20 cellular contexts compared by ENCODE assay signal in the genomic region with DNA sequence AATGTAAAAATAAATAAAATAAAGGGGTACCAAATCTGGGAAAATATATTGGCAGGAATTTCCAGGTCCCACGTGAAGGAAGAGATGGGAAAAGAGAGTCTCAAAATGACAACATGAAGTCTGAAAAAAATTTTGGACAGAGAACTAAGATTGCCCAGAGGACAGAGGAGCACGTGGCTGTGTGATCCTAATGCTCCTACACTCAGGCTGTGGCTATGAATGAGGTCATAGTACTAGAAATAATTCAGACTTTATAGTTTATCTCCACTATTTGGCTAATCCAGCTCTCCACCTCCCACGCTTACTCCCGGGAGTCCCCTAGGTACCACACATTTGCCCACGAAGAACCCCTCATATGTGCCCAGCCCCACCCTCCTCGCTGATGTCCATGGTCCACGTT. TPM values are rescaled to one million over a fixed set of nuclear protein-coding genes. Genes with fewer than 3 reads are reported as not detected.
"Had no signal": no experiment of that assay in that cellular context is flagged by ENCODE, and none has a peak within 500 bp of the region (broad histone marks: within the 10 kb centered on the region; RNA-seq: fewer than 3 reads in every experiment).

No MANE protein-coding gene starts in this region.

- H3K27me3 ChIP-seq: ovary, testis, tibial nerve, upper lobe of right lung, vagina had no signal

- ATAC-seq: natural killer cell; sciatic nerve; stimulated activated naive B cell treated with anti-CD40 and anti-IgM and Interleukin-4, amounts not matched to agents 10 μg/mL and 1 μg/mL and 100 μg/mL, for 72 hours; stimulated activated naive CD8-positive, alpha-beta T cell treated with anti-CD3 and anti-CD28 coated beads, Interleukin-15, amount 100 ng/mL, for 72 hours; upper lobe of right lung had no signal

- DNase-seq: effector memory CD4-positive, alpha-beta T cell; foreskin fibroblast; islet precursor cell; natural killer cell; ovary; stimulated activated CD4-positive, alpha-beta T cell treated with anti-CD3 and anti-CD28 coated beads, Interleukin-2, amount 100 ng/mL, for 24 hours; stimulated activated CD4-positive, alpha-beta T cell treated with anti-CD3 and anti-CD28 coated beads, Interleukin-4, amount 100 ng/mL, for 4 hours; stimulated activated naive B cell treated with anti-CD40 and anti-IgM and Interleukin-4, amounts not matched to agents 10 μg/mL and 1 μg/mL and 100 μg/mL, for 72 hours; stimulated activated naive CD8-positive, alpha-beta T cell treated with anti-CD3 and anti-CD28 coated beads, Interleukin-15, amount 100 ng/mL, for 72 hours; testis; upper lobe of right lung had no signal

- H3K4me3 ChIP-seq: ovary, skin epidermis, testis, tibial nerve, upper lobe of right lung, vagina had no signal

- H3K9me3 ChIP-seq: ovary, testis, tibial nerve, upper lobe of right lung, vagina had no signal

- H3K36me3 ChIP-seq: ovary, tibial nerve, upper lobe of right lung, vagina had no signal

- H3K4me1 ChIP-seq: testis, tibial nerve, upper lobe of right lung, vagina had no signal

- H3K27ac ChIP-seq: ovary, testis, tibial nerve, upper lobe of right lung, vagina had no signal

RNA-seq across cellular contexts. Expression of a gene that starts 42.8 kb away (rescaled TPM):
- total RNA-seq: esophagus mucosa, myocyte, natural killer cell, neural crest cell, posterior vena cava, subcutaneous adipose tissue, tibial nerve, upper lobe of right lung, vagina had no signal
